In genomic region chr21:41579692-41580091, GRCh38 we compare ENCODE assay signal across 24 cellular contexts.
"Had no signal": no experiment of that assay in that cellular context is flagged by ENCODE, and none has a peak within 500 bp of the region (broad histone marks: within the 10 kb centered on the region; RNA-seq: fewer than 3 reads in every experiment).

No MANE protein-coding gene starts in this region.

- H3K27me3 ChIP-seq: breast epithelium, foreskin keratinocyte, sigmoid colon, upper lobe of right lung had no signal

- H3K4me3 ChIP-seq: breast epithelium, coronary artery, left ventricle myocardium inferior, sigmoid colon, thoracic aorta, upper lobe of right lung had no signal

- H3K36me3 Mint-ChIP-seq: activated naive CD8-positive, alpha-beta T cell treated with anti-CD3 and anti-CD28 coated beads for 36 hours had no signal

- H3K27ac Mint-ChIP-seq: activated naive CD8-positive, alpha-beta T cell treated with anti-CD3 and anti-CD28 coated beads for 36 hours; mesothelial cell of epicardium; stimulated activated naive B cell treated with anti-CD40 and anti-IgM and Interleukin-4, amounts not matched to agents 10 μg/mL and 1 μg/mL and 100 μg/mL, for 72 hours had no signal

- H3K9me3 ChIP-seq: upper lobe of right lung had no signal

- H3K27ac ChIP-seq: breast epithelium, coronary artery, left ventricle myocardium inferior, parathyroid adenoma, thoracic aorta, upper lobe of right lung had no signal

- FAIRE-seq: endometrium, kidney had no signal

- H3K36me3 ChIP-seq: breast epithelium, left ventricle myocardium inferior, sigmoid colon, thoracic aorta, upper lobe of right lung had no signal

- ATAC-seq: foreskin keratinocyte; stimulated activated naive B cell treated with anti-CD40 and anti-IgM and Interleukin-4, amounts not matched to agents 10 μg/mL and 1 μg/mL and 100 μg/mL, for 72 hours; upper lobe of right lung had no signal

- DNase-seq: activated CD4-positive, alpha-beta T cell treated with anti-CD3 and anti-CD28 coated beads for 4 hours; activated CD4-positive, alpha-beta T cell treated with anti-CD3 and anti-CD28 coated beads, Interleukin-2, amount 50 U/mL, for 48 hours; activated CD4-positive, CD25-positive, alpha-beta regulatory T cell; activated naive CD4-positive, alpha-beta T cell treated with Interleukin-2 at 50 U/mL for 16 hours; activated naive CD8-positive, alpha-beta T cell treated with anti-CD3 and anti-CD28 coated beads for 36 hours; activated T-cell treated with anti-CD3 and anti-CD28 coated beads, Interleukin-2, amount 50 U/mL, for 48 hours; erythroblast; foreskin keratinocyte; kidney; left ventricle myocardium inferior; nucleus accumbens; sigmoid colon; stimulated activated CD4-positive, alpha-beta T cell treated with anti-CD3 and anti-CD28 coated beads, Interleukin-2, amount 100 ng/mL, for 48 hours; stimulated activated CD8-positive, alpha-beta memory T cell treated with anti-CD3 and anti-CD28 coated beads, Interleukin-4, amount 100 ng/mL, for 48 hours; stimulated activated naive B cell treated with anti-CD40 and anti-IgM and Interleukin-4, amounts not matched to agents 10 μg/mL and 1 μg/mL and 100 μg/mL, for 72 hours; T-helper 1 cell; upper lobe of right lung had no signal

- H3K4me1 Mint-ChIP-seq: activated naive CD8-positive, alpha-beta T cell treated with anti-CD3 and anti-CD28 coated beads for 36 hours; central memory CD8-positive, alpha-beta T cell; mesothelial cell of epicardium; stimulated activated naive B cell treated with anti-CD40 and anti-IgM and Interleukin-4, amounts not matched to agents 10 μg/mL and 1 μg/mL and 100 μg/mL, for 72 hours had no signal

- H3K4me1 ChIP-seq: breast epithelium, left ventricle myocardium inferior, parathyroid adenoma, sigmoid colon, upper lobe of right lung had no signal

- H3K4me3 Mint-ChIP-seq: activated naive CD8-positive, alpha-beta T cell treated with anti-CD3 and anti-CD28 coated beads for 36 hours; central memory CD8-positive, alpha-beta T cell; mesothelial cell of epicardium; stimulated activated naive B cell treated with anti-CD40 and anti-IgM and Interleukin-4, amounts not matched to agents 10 μg/mL and 1 μg/mL and 100 μg/mL, for 72 hours had no signal
